In the genomic region with DNA sequence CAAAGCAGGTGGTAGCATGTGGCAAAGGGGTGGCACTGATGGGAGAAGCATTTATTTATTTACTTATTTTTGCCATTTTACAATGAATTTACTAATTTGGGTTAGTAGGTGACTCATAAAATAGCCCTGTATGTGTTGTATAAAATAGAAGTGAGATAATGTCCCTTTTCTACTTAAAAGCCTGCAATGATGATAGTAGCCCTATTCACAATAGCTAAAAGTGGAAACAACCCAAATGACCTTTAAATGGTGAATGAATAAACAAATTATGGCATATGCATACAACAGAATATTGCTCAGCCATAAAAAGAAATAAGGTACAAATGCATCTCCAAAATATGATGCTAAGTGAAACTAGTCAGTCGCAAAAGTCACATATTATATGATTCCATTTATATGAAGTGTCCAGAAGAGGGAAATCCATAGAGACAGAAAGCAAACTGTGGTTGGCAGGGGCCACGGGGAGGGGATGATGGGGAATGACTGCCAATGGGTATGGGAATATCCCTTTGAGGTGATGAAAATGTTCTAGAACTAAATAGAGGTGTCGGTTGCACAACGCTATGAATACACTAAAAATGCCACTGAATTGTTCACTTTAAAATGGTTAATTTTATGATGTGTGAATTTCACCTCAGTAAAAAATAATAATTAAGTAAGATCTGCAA, we compare ENCODE assay signal across 13 cellular contexts. TPM values are rescaled to one million over a fixed set of nuclear protein-coding genes. Genes with fewer than 3 reads are reported as not detected.
DNase-seq lines count a peak whose midpoint lies in the region; ATAC-seq and TF ChIP-seq lines count a peak whose summit lies in the region.
"Had no signal": no experiment of that assay in that cellular context is flagged by ENCODE, and none has a peak within 500 bp of the region (broad histone marks: within the 10 kb centered on the region; RNA-seq: fewer than 3 reads in every experiment).

No MANE protein-coding gene starts in this region.

- TF ChIP-seq CTCF in IMR-90 (conservative IDR thresholded peaks at IDR 0.05; ENCODE audit: low read depth, low read length): no peak
- no peak for TF ChIP-seq CTCF in adrenal gland (IDR thresholded peaks at IDR 0.05)

- TF ChIP-seq POLR2A in IMR-90 (IDR thresholded peaks at IDR 0.05; ENCODE audit: low read depth, low read length) (no peak), adrenal gland (IDR thresholded peaks at IDR 0.05) (no peak)

- H3K23ac ChIP-seq in IMR-90 (ENCODE audit: low read depth, low read length): no peak overlapping the region

- ATAC-seq in IMR-90 (ENCODE audit: low read depth) (no peak), HG02763 (IDR thresholded peaks at IDR 0.05; ENCODE audit: unreplicated experiment) (no peak)
- peak in 1 of 2 donors; percentile 21 for ATAC-seq in activated naive CD4-positive, alpha-beta T cell treated with anti-CD3 and anti-CD28 coated beads, Interleukin-2, amount 50 U/mL, for 72 hours
- no peak for ATAC-seq in natural killer cell treated with Interleukin-12 subunit alpha and Interleukin-12 subunit beta and Interleukin-15 and Interleukin-18, amount 100 ng/mL, for 72 hours

- CTCF ChIA-PET in CD4-positive, alpha-beta memory T cell (lab: Charles Lee; ENCODE audit: partially characterized antibody): interaction anchor here (1.2 to 2.6 kb wide), 2 partner anchors 72 to 134 kb away, joined by 3 to 17 read pairs; no protein-coding TSS in a partner anchor
- CTCF ChIA-PET in IMR-90 (lab: Yijun Ruan, JAX): no interaction called here

- H3K56ac ChIP-seq in IMR-90 (ENCODE audit: extremely low read depth, insufficient read depth, low read length): no peak overlapping the region

- no peak for TF ChIP-seq RAD21 in IMR-90 (IDR thresholded peaks at IDR 0.05; ENCODE audit: low read length)

- no peak overlapping the region for H2BK5ac ChIP-seq in IMR-90 (ENCODE audit: low read depth, low read length, poor library complexity, severe bottlenecking)

- peak overlapping the region; percentile 62 for H3K27ac ChIP-seq in CD4-positive, alpha-beta memory T cell (ENCODE audit: low read depth, low read length)
- peak overlapping the region; percentile 49; the same call in 1 of the 2 replicates for H3K27ac ChIP-seq in IMR-90 (ENCODE audit: insufficient read depth, low read length)
- no peak overlapping the region for H3K27ac ChIP-seq in adrenal gland
- H3K27ac ChIP-seq: RWPE1, thyroid gland had no signal

- H4K5ac ChIP-seq in IMR-90 (ENCODE audit: low read depth, low read length): no peak overlapping the region; the same call in 1 of the 2 replicates

- H3K4me3 Mint-ChIP-seq in CD4-positive, alpha-beta memory T cell: peak overlapping the region in 5 of 8 donors; percentile 4 to 80 (median 42)
- peak overlapping the region; percentile 51 for H3K4me3 Mint-ChIP-seq in natural killer cell treated with Interleukin-12 subunit alpha and Interleukin-12 subunit beta and Interleukin-15 and Interleukin-18, amount 100 ng/mL, for 72 hours

- H3K9me1 ChIP-seq in IMR-90 (ENCODE audit: insufficient read depth, low read length): no peaks in the 10 kb centered on the region

- intact Hi-C loops in CD4-positive, alpha-beta memory T cell (cut with micrococcal nuclease): no loop called here
- intact Hi-C loops in IMR-90 (cut with micrococcal nuclease): no loop called here
- intact Hi-C loops in adrenal gland (cut with DNase I): no loop called here

- H2BK20ac ChIP-seq in IMR-90 (ENCODE audit: low read depth, low read length): no peak overlapping the region

- dilution Hi-C loops in IMR-90 (cut with HindIII; ENCODE audit: low sequenced_read_pairs, unreplicated experiment): no loop called here

- H4K8ac ChIP-seq in IMR-90 (ENCODE audit: low read depth in 2 of 2, low read length in 2 of 2): no peak overlapping the region

- H3K9me3 ChIP-seq in CD4-positive, alpha-beta memory T cell (ENCODE audit: control insufficient read depth in 1 of 2, low read length in 2 of 2): no peaks in the 10 kb centered on the region
- H3K9me3 ChIP-seq in IMR-90 (ENCODE audit: control insufficient read depth, insufficient read depth, low read length) (no peaks in the 10 kb centered on the region), adrenal gland (replicated peaks in 1 of 3) (no peaks in the 10 kb centered on the region)
- H3K9me3 ChIP-seq: thyroid gland had no signal

- no peak overlapping the region for H4K91ac ChIP-seq in IMR-90 (ENCODE audit: insufficient read depth, low read depth, low read length)

- peak overlapping the region; percentile 65 to 96 (median 94) for H3K27ac Mint-ChIP-seq in CD4-positive, alpha-beta memory T cell
- H3K27ac Mint-ChIP-seq in activated naive CD4-positive, alpha-beta T cell treated with anti-CD3 and anti-CD28 coated beads, Interleukin-2, amount 50 U/mL, for 72 hours: peak overlapping the region; percentile 93 to 98
- peak overlapping the region; percentile 91 to 99 for H3K27ac Mint-ChIP-seq in natural killer cell treated with Interleukin-12 subunit alpha and Interleukin-12 subunit beta and Interleukin-15 and Interleukin-18, amount 100 ng/mL, for 72 hours

- H3K4me2 ChIP-seq in IMR-90 (ENCODE audit: low read depth, low read length): no peak overlapping the region

- no peak overlapping the region for H2AK9ac ChIP-seq in IMR-90 (replicated peaks; ENCODE audit: low read depth, low read length, poor library complexity)

- no peak for DNase-seq in CD4-positive, alpha-beta memory T cell
- DNase-seq in IMR-90: no peak
- no peak for DNase-seq in activated naive CD4-positive, alpha-beta T cell treated with anti-CD3 and anti-CD28 coated beads, Interleukin-2, amount 50 U/mL, for 72 hours (ENCODE audit: low spot score in 2 of 2)
- no peak for DNase-seq in natural killer cell treated with Interleukin-12 subunit alpha and Interleukin-12 subunit beta and Interleukin-15 and Interleukin-18, amount 100 ng/mL, for 72 hours (ENCODE audit: low spot score)
- no peak for DNase-seq in adrenal gland
- DNase-seq in NCI-H1436 treated with DMSO at 0.1 percent for 48 hours (lab: John Stamatoyannopoulos, UW): no peak
- DNase-seq: activated CD4-positive, alpha-beta T cell treated with anti-CD3 and anti-CD28 coated beads, Interleukin-2, amount 50 U/mL, for 4 hours; midbrain; NCI-H1930; thyroid gland had no signal

- no peak overlapping the region for H3K4me3 ChIP-seq in CD4-positive, alpha-beta memory T cell (ENCODE audit: low read length in 2 of 2)
- H3K4me3 ChIP-seq in IMR-90 (ENCODE audit: insufficient read depth, low read depth, low read length) (no peak overlapping the region), adrenal gland (no peak overlapping the region)
- H3K4me3 ChIP-seq: thyroid gland had no signal

- no CpG with 5 or more reads among the region's 4 CpGs for WGBS in IMR-90 (ENCODE audit: extremely low coverage in 2 of 2, insufficient read length in 1 of 2), 2 experiments
- WGBS in adrenal gland, 4 donors: 83 to 96% (median 87%) methylated on average over 4 of the region's 4 CpGs

- no peak overlapping the region for H3K18ac ChIP-seq in IMR-90 (ENCODE audit: low read depth, low read length)

- H2AFZ ChIP-seq in IMR-90 (replicated peaks; ENCODE audit: low read length, poor library complexity): no peak overlapping the region

- peaks cover 0 to 1% of the 10 kb centered on the region in 2 donors for H3K36me3 Mint-ChIP-seq in CD4-positive, alpha-beta memory T cell
- peaks cover 0 to 13% of the 10 kb centered on the region in 2 donors for H3K36me3 Mint-ChIP-seq in activated naive CD4-positive, alpha-beta T cell treated with anti-CD3 and anti-CD28 coated beads, Interleukin-2, amount 50 U/mL, for 72 hours
- H3K36me3 Mint-ChIP-seq in natural killer cell treated with Interleukin-12 subunit alpha and Interleukin-12 subunit beta and Interleukin-15 and Interleukin-18, amount 100 ng/mL, for 72 hours: no peaks in the 10 kb centered on the region

- H3K4ac ChIP-seq in IMR-90 (ENCODE audit: low read depth, low read length): no peak overlapping the region

- H3K36me3 ChIP-seq in CD4-positive, alpha-beta memory T cell (ENCODE audit: insufficient read depth, low read length): no peaks in the 10 kb centered on the region
- no peaks in the 10 kb centered on the region for H3K36me3 ChIP-seq in IMR-90 (ENCODE audit: control insufficient read depth, insufficient read depth, low read length)
- no peaks in the 10 kb centered on the region for H3K36me3 ChIP-seq in adrenal gland (replicated peaks in 1 of 2)
- H3K36me3 ChIP-seq: thyroid gland had no signal

- H3K79me1 ChIP-seq in IMR-90 (ENCODE audit: low read depth in 1 of 2, low read length in 2 of 2): no peaks in the 10 kb centered on the region

- H3K9ac ChIP-seq in IMR-90 (ENCODE audit: low read depth, low read length): no peak overlapping the region

- H2BK15ac ChIP-seq in IMR-90 (ENCODE audit: low read depth, low read length): peak overlapping the region; percentile 54; the same call in 2 of the 3 replicates

- POLR2A ChIA-PET in CD4-positive, alpha-beta memory T cell (lab: Charles Lee; ENCODE audit: partially characterized antibody): interaction anchor here (0.7 to 32.7 kb wide), 11 partner anchors 11 to 130 kb away, joined by 4 to 1769 read pairs (median 16); a partner anchor contains a TSS
- POLR2A ChIA-PET in IMR-90 (lab: Charles Lee; ENCODE audit: unreplicated experiment): no interaction called here

- H4K20me1 ChIP-seq in IMR-90 (ENCODE audit: insufficient read depth, low read length): no peaks in the 10 kb centered on the region

- in situ Hi-C loops in IMR-90 (cut with MboI; ENCODE audit: low sequenced_read_pairs): no loop called here

- no TSS peak for BruUV-seq in IMR-90 (replicated peaks; lab: Mats Ljungman, UMichigan)

- no peaks in the 10 kb centered on the region for H3K9me3 Mint-ChIP-seq in CD4-positive, alpha-beta memory T cell
- H3K9me3 Mint-ChIP-seq in activated naive CD4-positive, alpha-beta T cell treated with anti-CD3 and anti-CD28 coated beads, Interleukin-2, amount 50 U/mL, for 72 hours: no peaks in the 10 kb centered on the region
- H3K9me3 Mint-ChIP-seq in natural killer cell treated with Interleukin-12 subunit alpha and Interleukin-12 subunit beta and Interleukin-15 and Interleukin-18, amount 100 ng/mL, for 72 hours: no peaks in the 10 kb centered on the region

- H3K4me1 Mint-ChIP-seq in CD4-positive, alpha-beta memory T cell: peaks cover 50 to 96% (median 73%) of the 10 kb centered on the region in 4 donors
- peaks cover 45 to 66% of the 10 kb centered on the region in 2 donors for H3K4me1 Mint-ChIP-seq in natural killer cell treated with Interleukin-12 subunit alpha and Interleukin-12 subunit beta and Interleukin-15 and Interleukin-18, amount 100 ng/mL, for 72 hours (ENCODE audit: low read depth in 2 of 2)

- H2BK120ac ChIP-seq in IMR-90 (ENCODE audit: low read depth, low read length): peak overlapping the region; percentile 85; the same call in 1 of the 2 replicates

- peaks cover 100% of the 10 kb centered on the region for H3K4me1 ChIP-seq in CD4-positive, alpha-beta memory T cell (ENCODE audit: insufficient read depth, low read length)
- H3K4me1 ChIP-seq in IMR-90 (ENCODE audit: control insufficient read depth, insufficient read depth, low read length) (peaks cover 4% of the 10 kb centered on the region), adrenal gland (replicated peaks in 1 of 2) (peaks cover 0 to 15% of the 10 kb centered on the region in 2 donors)
- H3K4me1 ChIP-seq: thyroid gland had no signal

- H3K27me3 Mint-ChIP-seq in CD4-positive, alpha-beta memory T cell: no peaks in the 10 kb centered on the region
- peaks cover 0 to 18% of the 10 kb centered on the region in 2 donors for H3K27me3 Mint-ChIP-seq in natural killer cell treated with Interleukin-12 subunit alpha and Interleukin-12 subunit beta and Interleukin-15 and Interleukin-18, amount 100 ng/mL, for 72 hours

- H3K27me3 ChIP-seq in CD4-positive, alpha-beta memory T cell (ENCODE audit: insufficient read depth, low read length): no peaks in the 10 kb centered on the region
- H3K27me3 ChIP-seq in IMR-90 (ENCODE audit: control insufficient read depth, insufficient read depth, low read length) (no peaks in the 10 kb centered on the region), adrenal gland (no peaks in the 10 kb centered on the region)
- H3K27me3 ChIP-seq: thyroid gland had no signal

- H2AK5ac ChIP-seq in IMR-90 (ENCODE audit: low read depth, low read length): no peak overlapping the region

- H3K14ac ChIP-seq in IMR-90 (replicated peaks; ENCODE audit: low read depth, low read length): no peak overlapping the region

RNA-seq across cellular contexts. Expression of a gene that starts 35.8 kb away (rescaled TPM):
- not detected for total RNA-seq in CD4-positive, alpha-beta memory T cell
- polyA plus RNA-seq in CD4-positive, alpha-beta memory T cell: under 1 TPM in 1 of 2 donors, not detected in 1; 0.34 TPM
- total RNA-seq in IMR-90 (2012; rRNA removed): not detected in 2 replicates
- not detected in 2 replicates for polyA plus RNA-seq in IMR-90 (2012; rRNA removed)
- not detected in 2 replicates for polyA plus RNA-seq in IMR-90 (2012; cell fraction: cytosol; rRNA removed)
- not detected in 2 replicates for polyA plus RNA-seq in IMR-90 (2012; cell fraction: nucleus; rRNA removed; ENCODE audit: low replicate concordance)
- total RNA-seq in activated naive CD4-positive, alpha-beta T cell treated with anti-CD3 and anti-CD28 coated beads, Interleukin-2, amount 50 U/mL, for 72 hours: under 1 TPM in 1 of 2 donors, not detected in 1; 0.41 TPM
- total RNA-seq in natural killer cell treated with Interleukin-12 subunit alpha and Interleukin-12 subunit beta and Interleukin-15 and Interleukin-18, amount 100 ng/mL, for 72 hours: not detected
- under 1 TPM in 1 of 8 donors, not detected in 7; 0.14 TPM for total RNA-seq in adrenal gland
- polyA plus RNA-seq in adrenal gland: under 1 TPM in 1 of 3 donors, not detected in 2; 0.03 TPM
- total RNA-seq: T-helper 2 cell treated with Interferon-gamma antibody and Interleukin-4, amounts not matched to agents 100 ng/mL and 5 ng/mL, for 36 hours had no signal

Comparison
In these comparisons a context has a peak if more than half of its experiments do, and no peak if none do; other contexts are left out.
1. H3K27ac ChIP-seq: peak in CD4-positive, alpha-beta memory T cell (single experiment) and IMR-90 (single experiment); none in adrenal gland (0 of 5).
2. Peak in every context shown above with its lines, with median percentiles within 50 percentile points of each other: H3K27ac Mint-ChIP-seq.